ENCODE assay signal across 20 cellular contexts in the genomic region with DNA sequence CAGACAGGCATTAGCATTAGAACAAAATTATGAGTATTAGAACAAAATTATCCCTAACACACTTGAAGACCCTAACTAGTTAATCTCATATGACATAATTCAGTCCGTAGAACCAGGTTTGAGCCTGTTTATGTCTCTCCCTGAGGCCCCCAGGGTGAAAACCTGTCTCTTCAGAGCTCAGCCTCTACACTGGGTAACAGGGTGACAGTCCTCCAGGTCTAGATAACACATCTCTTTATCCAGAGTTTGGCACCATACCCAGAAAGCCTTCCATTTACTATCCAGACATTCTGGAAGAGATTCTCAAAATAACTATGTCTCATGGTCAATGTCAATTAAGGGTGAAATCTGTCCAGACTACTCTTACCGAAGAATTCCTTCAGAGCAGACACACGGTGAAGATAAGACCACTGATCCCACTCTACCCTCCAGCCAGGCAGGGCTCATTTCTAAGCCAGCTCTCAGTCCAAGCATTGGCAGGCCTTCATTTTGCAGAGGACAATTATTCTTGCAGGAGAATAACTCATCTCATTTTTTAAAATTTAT.
"Had no signal": no experiment of that assay in that cellular context is flagged by ENCODE, and none has a peak within 500 bp of the region (broad histone marks: within the 10 kb centered on the region; RNA-seq: fewer than 3 reads in every experiment).

No MANE protein-coding gene starts in this region.

- H3K9me3 ChIP-seq: esophagus squamous epithelium, gastroesophageal sphincter, neutrophil, testis, transverse colon, uterus had no signal

- H3K4me3 ChIP-seq: esophagus squamous epithelium, gastroesophageal sphincter, skin epidermis, testis, transverse colon, uterus had no signal

- DNase-seq: effector memory CD8-positive, alpha-beta T cell; esophagus squamous epithelium; foreskin fibroblast; glutamatergic neuron; islet precursor cell; naive thymus-derived CD4-positive, alpha-beta T cell; posterior cingulate gyrus; stimulated activated CD4-positive, alpha-beta T cell treated with anti-CD3 and anti-CD28 coated beads, Interleukin-2, amount 100 ng/mL, for 24 hours; stimulated activated CD4-positive, alpha-beta T cell treated with anti-CD3 and anti-CD28 coated beads, Interleukin-4, amount 100 ng/mL, for 4 hours; stimulated activated naive B cell treated with anti-CD40 and anti-IgM and Interleukin-4, amounts not matched to agents 10 μg/mL and 1 μg/mL and 100 μg/mL, for 72 hours; stimulated activated naive CD8-positive, alpha-beta T cell treated with anti-CD3 and anti-CD28 coated beads, Interleukin-15, amount 100 ng/mL, for 72 hours; testis; transverse colon; uterus had no signal

- ATAC-seq: effector memory CD8-positive, alpha-beta T cell; gastroesophageal sphincter; left lobe of liver; naive thymus-derived CD4-positive, alpha-beta T cell; sciatic nerve; stimulated activated naive B cell treated with anti-CD40 and anti-IgM and Interleukin-4, amounts not matched to agents 10 μg/mL and 1 μg/mL and 100 μg/mL, for 72 hours; stimulated activated naive CD8-positive, alpha-beta T cell treated with anti-CD3 and anti-CD28 coated beads, Interleukin-15, amount 100 ng/mL, for 72 hours had no signal

- H3K27ac Mint-ChIP-seq: dendritic cell treated with granulocyte-macrophage colony-stimulating factor and Interleukin-4, amounts not matched to agents 40 ng/mL and 50 ng/mL, for 4 days; effector memory CD8-positive, alpha-beta T cell; stimulated activated naive B cell treated with anti-CD40 and anti-IgM and Interleukin-4, amounts not matched to agents 10 μg/mL and 1 μg/mL and 100 μg/mL, for 72 hours; stimulated activated naive CD8-positive, alpha-beta T cell treated with anti-CD3 and anti-CD28 coated beads, Interleukin-15, amount 100 ng/mL, for 72 hours had no signal

- H3K9me3 Mint-ChIP-seq: stimulated activated naive CD8-positive, alpha-beta T cell treated with anti-CD3 and anti-CD28 coated beads, Interleukin-15, amount 100 ng/mL, for 72 hours had no signal

- H3K4me3 Mint-ChIP-seq: dendritic cell treated with granulocyte-macrophage colony-stimulating factor and Interleukin-4, amounts not matched to agents 40 ng/mL and 50 ng/mL, for 4 days; effector memory CD8-positive, alpha-beta T cell; naive thymus-derived CD4-positive, alpha-beta T cell; stimulated activated naive B cell treated with anti-CD40 and anti-IgM and Interleukin-4, amounts not matched to agents 10 μg/mL and 1 μg/mL and 100 μg/mL, for 72 hours; stimulated activated naive CD8-positive, alpha-beta T cell treated with anti-CD3 and anti-CD28 coated beads, Interleukin-15, amount 100 ng/mL, for 72 hours had no signal

- H3K27ac ChIP-seq: esophagus squamous epithelium, gastroesophageal sphincter, neutrophil, skin epidermis, testis, transverse colon, uterus had no signal

- H3K4me1 Mint-ChIP-seq: stimulated activated naive B cell treated with anti-CD40 and anti-IgM and Interleukin-4, amounts not matched to agents 10 μg/mL and 1 μg/mL and 100 μg/mL, for 72 hours had no signal

- H3K36me3 ChIP-seq: esophagus squamous epithelium, gastroesophageal sphincter, neutrophil, transverse colon, uterus had no signal

- H3K36me3 Mint-ChIP-seq: naive thymus-derived CD4-positive, alpha-beta T cell; stimulated activated naive B cell treated with anti-CD40 and anti-IgM and Interleukin-4, amounts not matched to agents 10 μg/mL and 1 μg/mL and 100 μg/mL, for 72 hours had no signal

- H3K4me1 ChIP-seq: esophagus squamous epithelium, gastroesophageal sphincter, testis, transverse colon, uterus had no signal

- H3K27me3 Mint-ChIP-seq: dendritic cell treated with granulocyte-macrophage colony-stimulating factor and Interleukin-4, amounts not matched to agents 40 ng/mL and 50 ng/mL, for 4 days; effector memory CD8-positive, alpha-beta T cell; stimulated activated naive B cell treated with anti-CD40 and anti-IgM and Interleukin-4, amounts not matched to agents 10 μg/mL and 1 μg/mL and 100 μg/mL, for 72 hours; stimulated activated naive CD8-positive, alpha-beta T cell treated with anti-CD3 and anti-CD28 coated beads, Interleukin-15, amount 100 ng/mL, for 72 hours had no signal

- H3K27me3 ChIP-seq: esophagus squamous epithelium, gastroesophageal sphincter, neutrophil, testis, transverse colon, uterus had no signal
